In the genomic region with DNA sequence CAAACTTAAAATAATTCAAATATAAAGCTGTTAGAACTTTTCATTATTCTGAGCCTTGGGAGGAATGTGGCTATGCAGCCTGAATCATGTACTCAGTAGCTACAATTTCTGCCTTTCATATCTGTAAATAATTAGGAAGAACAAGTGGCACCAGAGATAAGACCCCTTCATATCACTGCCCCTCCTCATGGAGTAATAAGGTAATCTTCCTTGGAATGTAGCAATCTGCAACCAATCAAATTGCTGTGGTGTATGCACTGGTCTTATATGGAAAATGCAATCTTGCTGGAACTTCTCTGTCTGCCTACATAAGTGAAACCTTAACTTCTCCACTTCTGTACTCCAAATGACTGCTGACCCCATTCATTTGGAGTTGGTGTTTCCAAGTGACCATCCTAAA, we compare ENCODE assay signal across 33 cellular contexts.
"Had no signal": no experiment of that assay in that cellular context is flagged by ENCODE, and none has a peak within 500 bp of the region (broad histone marks: within the 10 kb centered on the region; RNA-seq: fewer than 3 reads in every experiment).

No MANE protein-coding gene starts in this region.

- H3K79me2 ChIP-seq: parathyroid adenoma had no signal

- H3K4me1 ChIP-seq: parathyroid adenoma, psoas muscle, right lobe of liver, spleen, suprapubic skin, testis, transverse colon, upper lobe of right lung, uterus had no signal

- H2AFZ ChIP-seq: parathyroid adenoma had no signal

- H3K9me3 ChIP-seq: neutrophil, ovary, psoas muscle, right lobe of liver, sigmoid colon, suprapubic skin, testis, tibial artery, transverse colon, upper lobe of right lung, uterus had no signal

- DNase-seq: naive thymus-derived CD4-positive, alpha-beta T cell; natural killer cell; nucleus accumbens; ovary; posterior cingulate gyrus; psoas muscle; right cardiac atrium; right lobe of liver; sigmoid colon; spleen; stimulated activated CD4-positive, alpha-beta T cell treated with anti-CD3 and anti-CD28 coated beads, Interleukin-12 subunit alpha, Interleukin-12 subunit beta, amount 100 ng/mL, for 4 hours; stimulated activated CD4-positive, alpha-beta T cell treated with anti-CD3 and anti-CD28 coated beads, Interleukin-1b, Interleukin-23, amount 100 ng/mL, for 48 hours; stimulated activated CD4-positive, alpha-beta T cell treated with anti-CD3 and anti-CD28 coated beads, Interleukin-4, amount 100 ng/mL, for 1 hour; stimulated activated CD4-positive, alpha-beta T cell treated with anti-CD3 and anti-CD28 coated beads, Interleukin-4, amount 100 ng/mL, for 4 hours; stimulated activated CD8-positive, alpha-beta memory T cell treated with anti-CD3 and anti-CD28 coated beads, Interleukin-4, amount 100 ng/mL, for 48 hours; stimulated activated naive CD4-positive, alpha-beta T cell; stimulated activated naive CD8-positive, alpha-beta T cell treated with anti-CD3 and anti-CD28 coated beads, Interleukin-15, amount 100 ng/mL, for 72 hours; stimulated activated naive CD8-positive, alpha-beta T cell treated with anti-CD3 and anti-CD28 coated beads, Interleukin-15, Interleukin-2, amounts not matched to agents 100 U/mL and 50 U/mL, for 24 hours; substantia nigra; testis; tibial artery; transverse colon; upper lobe of right lung; uterus had no signal

- H3K9me3 Mint-ChIP-seq: natural killer cell; stimulated activated naive CD8-positive, alpha-beta T cell treated with anti-CD3 and anti-CD28 coated beads, Interleukin-15, amount 100 ng/mL, for 72 hours; type B pancreatic cell had no signal

- H3K4me1 Mint-ChIP-seq: naive thymus-derived CD4-positive, alpha-beta T cell; natural killer cell; stimulated activated memory B cell treated with anti-CD40 and anti-IgM and Interleukin-4, amounts not matched to agents 10 μg/mL and 1 μg/mL and 100 μg/mL, for 72 hours; stimulated activated naive CD8-positive, alpha-beta T cell treated with anti-CD3 and anti-CD28 coated beads, Interleukin-15, amount 100 ng/mL, for 72 hours had no signal

- H3K9ac ChIP-seq: parathyroid adenoma had no signal

- H3K36me3 Mint-ChIP-seq: naive thymus-derived CD4-positive, alpha-beta T cell; natural killer cell; stimulated activated memory B cell treated with anti-CD40 and anti-IgM and Interleukin-4, amounts not matched to agents 10 μg/mL and 1 μg/mL and 100 μg/mL, for 72 hours; type B pancreatic cell had no signal

- H3K4me3 Mint-ChIP-seq: naive thymus-derived CD4-positive, alpha-beta T cell; natural killer cell; nephron; stimulated activated memory B cell treated with anti-CD40 and anti-IgM and Interleukin-4, amounts not matched to agents 10 μg/mL and 1 μg/mL and 100 μg/mL, for 72 hours; stimulated activated naive CD8-positive, alpha-beta T cell treated with anti-CD3 and anti-CD28 coated beads, Interleukin-15, amount 100 ng/mL, for 72 hours; type B pancreatic cell had no signal

- H3K4me3 ChIP-seq: ovary, psoas muscle, right lobe of liver, sigmoid colon, skin epidermis, smooth muscle cell, spleen, suprapubic skin, testis, tibial artery, transverse colon, upper lobe of right lung, uterus had no signal

- ATAC-seq: naive thymus-derived CD4-positive, alpha-beta T cell; natural killer cell; psoas muscle; right cardiac atrium; right lobe of liver; stimulated activated memory B cell treated with anti-CD40 and anti-IgM and Interleukin-4, amounts not matched to agents 10 μg/mL and 1 μg/mL and 100 μg/mL, for 72 hours; stimulated activated naive CD8-positive, alpha-beta T cell treated with anti-CD3 and anti-CD28 coated beads, Interleukin-15, amount 100 ng/mL, for 72 hours; stimulated activated naive CD8-positive, alpha-beta T cell treated with anti-CD3 and anti-CD28 coated beads, Interleukin-15, Interleukin-2, amounts not matched to agents 100 U/mL and 50 U/mL, for 24 hours; upper lobe of right lung had no signal

- H3K27ac Mint-ChIP-seq: naive thymus-derived CD4-positive, alpha-beta T cell; natural killer cell; progenitor cell of endocrine pancreas; stimulated activated memory B cell treated with anti-CD40 and anti-IgM and Interleukin-4, amounts not matched to agents 10 μg/mL and 1 μg/mL and 100 μg/mL, for 72 hours; stimulated activated naive CD8-positive, alpha-beta T cell treated with anti-CD3 and anti-CD28 coated beads, Interleukin-15, amount 100 ng/mL, for 72 hours; type B pancreatic cell had no signal

- H3K4me2 ChIP-seq: smooth muscle cell had no signal

- H3K36me3 ChIP-seq: neutrophil, ovary, right lobe of liver, sigmoid colon, spleen, suprapubic skin, tibial artery, transverse colon, upper lobe of right lung, uterus had no signal

- H3K27ac ChIP-seq: neutrophil, ovary, parathyroid adenoma, psoas muscle, right lobe of liver, sigmoid colon, skin epidermis, spleen, suprapubic skin, testis, tibial artery, transverse colon, upper lobe of right lung had no signal

- H3K27me3 ChIP-seq: neutrophil, ovary, right lobe of liver, sigmoid colon, suprapubic skin, testis, tibial artery, transverse colon, upper lobe of right lung, uterus had no signal
